11 cellular contexts compared by ENCODE assay signal in the genomic region with DNA sequence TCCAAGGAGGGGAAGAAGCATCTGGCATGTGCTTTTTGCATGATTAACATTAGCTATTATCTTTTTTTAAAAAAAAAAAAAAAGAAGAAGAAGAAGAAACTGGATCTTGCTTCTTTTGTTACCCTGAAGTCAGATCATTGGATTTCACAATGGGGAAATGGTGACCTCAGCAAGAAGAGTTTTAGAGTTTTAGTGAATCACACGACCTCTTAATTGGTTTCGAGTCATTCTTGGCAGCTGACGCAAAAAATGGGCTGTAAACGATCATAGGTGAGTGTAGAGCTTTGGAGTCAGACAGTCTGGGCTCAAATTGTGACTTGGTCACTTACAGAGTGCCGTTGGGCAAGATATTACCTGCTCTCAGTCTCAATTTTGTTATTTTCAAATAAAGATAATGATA. TPM values are rescaled to one million over a fixed set of nuclear protein-coding genes. Genes with fewer than 3 reads are reported as not detected.
DNase-seq lines count a peak whose midpoint lies in the region; ATAC-seq, FAIRE-seq and TF ChIP-seq lines count a peak whose summit lies in the region.
"Had no signal": no experiment of that assay in that cellular context is flagged by ENCODE, and none has a peak within 500 bp of the region (broad histone marks: within the 10 kb centered on the region; RNA-seq: fewer than 3 reads in every experiment).

No MANE protein-coding gene starts in this region.

- TF ChIP-seq CTCF in transverse colon (IDR thresholded peaks at IDR 0.05) = no peak

- H3K36me3 ChIP-seq in transverse colon = no peaks in the 10 kb centered on the region

- H3K4me1 ChIP-seq in transverse colon = no peaks in the 10 kb centered on the region
- H3K4me1 ChIP-seq: A549 had no signal

- H3K27me3 ChIP-seq in transverse colon = peaks cover 14% of the 10 kb centered on the region

- TF ChIP-seq POLR2A in transverse colon (IDR thresholded peaks at IDR 0.05) = no peak

- peak; percentile 21 for DNase-seq in NCI-H2029 (lab: John Stamatoyannopoulos, UW)
- no peak for DNase-seq in NCI-H2029 treated with DMSO at 0.1 percent for 48 hours (lab: John Stamatoyannopoulos, UW)
- peak; percentile 36 to 90 for DNase-seq in NOMO-1 (lab: John Stamatoyannopoulos, UW; ENCODE audit: unreplicated experiment in 2 of 2)
- DNase-seq in epithelial cell of prostate (ENCODE audit: low read depth, low spot score) = peak; percentile 98
- peak; percentile 9 for DNase-seq in transverse colon
- DNase-seq in HTR-8/SVneo (ENCODE audit: insufficient read length, low spot score) = no peak
- no peak for DNase-seq in cardiac septum (ENCODE audit: low spot score)
- DNase-seq: cortex of kidney had no signal

- H3K27ac ChIP-seq in epithelial cell of prostate = peak overlapping the region; percentile 84
- no peak overlapping the region for H3K27ac ChIP-seq in transverse colon
- H3K27ac ChIP-seq: A549 had no signal

- no peak overlapping the region for H3K4me3 ChIP-seq in transverse colon
- H3K4me3 ChIP-seq: A549 had no signal

- ATAC-seq in HG02973 (IDR thresholded peaks at IDR 0.05; ENCODE audit: unreplicated experiment) = no peak
- ATAC-seq: A549; natural killer cell treated with Interleukin-12 subunit alpha and Interleukin-12 subunit beta and Interleukin-15 and Interleukin-18, amount 100 ng/mL, for 72 hours had no signal

- H3K9me3 ChIP-seq in transverse colon = no peaks in the 10 kb centered on the region

- FAIRE-seq in HTR-8/SVneo (lab: Jason Lieb, UNC) = no peak
- FAIRE-seq: A549 had no signal

- in situ Hi-C loops in transverse colon (cut with MboI; ENCODE audit: low pct_ligation_motif_present in 1 of 4, low pct_unique_long_range_greater_than_20kb in 1 of 4, low sequenced_read_pairs in 3 of 4) = no loop called here

- no peak for TF ChIP-seq EP300 in transverse colon (IDR thresholded peaks at IDR 0.05; ENCODE audit: low read depth)

- intact Hi-C loops in transverse colon (cut with DNase I; ENCODE audit: low total_unique reads) (no loop called here), cardiac septum (cut with DNase I) (no loop called here)

- 20 to 43% methylated on average over 5 of the region's 5 CpGs for WGBS in transverse colon (ENCODE audit: low coverage in 1 of 2), 2 donors

RNA-seq across cellular contexts. Expression of gene PGBD5, which starts 33.3 kb away (rescaled TPM):
- total RNA-seq in transverse colon (1 to 10 TPM in 2 of 4 donors, under 1 TPM in 2; 0.79 to 2.6 (median 1.1) TPM), cardiac septum (14.0 TPM)

Comparison
In these comparisons a context has a peak if more than half of its experiments do, and no peak if none do; other contexts are left out.
1. DNase-seq: peak in NCI-H2029 (single experiment), NOMO-1 (2 of 2), epithelial cell of prostate (single experiment) and transverse colon (single experiment); none in NCI-H2029 treated with DMSO at 0.1 percent for 48 hours (single experiment), HTR-8/SVneo (single experiment) and cardiac septum (single experiment).